Comparison of ENCODE assay signal across 8 cellular contexts in the genomic region with DNA sequence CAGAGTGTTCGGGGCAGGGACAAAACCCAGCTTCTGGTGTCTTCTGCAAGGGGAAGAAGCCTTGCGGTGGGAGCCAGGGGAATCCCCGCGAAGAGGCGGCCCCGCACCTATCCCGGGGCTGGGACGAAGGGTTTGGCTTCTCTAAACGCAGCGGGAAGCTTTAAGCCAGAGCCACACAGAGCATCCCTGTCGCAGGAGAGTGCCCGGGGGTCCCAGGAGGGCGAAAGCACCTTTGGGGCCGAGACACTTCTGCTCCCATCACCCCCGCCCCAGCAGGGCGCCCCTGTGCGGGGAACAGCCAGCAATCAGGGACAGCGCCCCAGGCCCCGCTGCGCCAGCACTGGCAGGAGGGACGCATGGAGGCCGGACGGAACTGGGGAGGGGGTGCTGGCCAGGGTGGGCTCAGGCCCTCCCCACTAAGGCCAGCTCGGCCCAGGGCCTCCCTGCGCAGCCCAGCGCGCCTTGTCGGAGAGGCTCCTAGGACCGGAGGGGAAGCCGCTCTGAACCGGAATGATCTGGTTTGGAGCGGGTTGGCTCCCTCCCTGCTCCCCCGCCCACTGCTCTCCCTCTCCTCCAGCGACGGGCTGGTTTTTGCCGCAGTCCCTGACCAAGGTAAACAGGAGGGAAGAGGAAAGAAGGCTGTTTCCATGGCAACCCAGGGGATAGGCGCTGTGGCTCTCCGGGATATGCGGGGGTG.
DNase-seq lines count a peak whose midpoint lies in the region; ATAC-seq lines count a peak whose summit lies in the region.

No MANE protein-coding gene starts in this region.

- ATAC-seq in HG02678 (IDR thresholded peaks at IDR 0.05; ENCODE audit: unreplicated experiment) = peak; percentile 70

- H3K9me3 ChIP-seq in endocrine pancreas (ENCODE audit: control insufficient read depth, low read length) = no peaks in the 10 kb centered on the region

- peak; percentile 43 for DNase-seq in DMS79 treated with DMSO at 0.1 percent for 48 hours (lab: John Stamatoyannopoulos, UW)
- DNase-seq in activated CD4-positive, alpha-beta T cell treated with anti-CD3 and anti-CD28 coated beads, Interleukin-2, amount 50 U/mL, for 48 hours = peak; percentile 50 to 52
- DNase-seq in lung microvascular endothelial cell (ENCODE audit: low read depth in 2 of 2) = peak; percentile 34 to 75
- DNase-seq in stimulated activated CD4-positive, alpha-beta T cell treated with anti-CD3 and anti-CD28 coated beads, Interleukin-4, amount 100 ng/mL, for 4 hours = peak; percentile 41 to 47
- no peak for DNase-seq in A172 (ENCODE audit: low spot score)
- DNase-seq in GM03348 (ENCODE audit: low spot score) = no peak

- peak overlapping the region; percentile 67 for H3K9ac ChIP-seq in endocrine pancreas (ENCODE audit: control insufficient read depth, insufficient read depth, low read length)

- H3K36me3 ChIP-seq in endocrine pancreas (ENCODE audit: control insufficient read depth, insufficient read depth, low read length) = no peaks in the 10 kb centered on the region

- H3K4me1 ChIP-seq in endocrine pancreas (ENCODE audit: control insufficient read depth, insufficient read depth, low read length) = no peaks in the 10 kb centered on the region

- no peak overlapping the region for H3K4me3 ChIP-seq in endocrine pancreas (ENCODE audit: control insufficient read depth, insufficient read depth, low read length)

- H3K27me3 ChIP-seq in endocrine pancreas (ENCODE audit: control insufficient read depth, insufficient read depth, low read length) = no peaks in the 10 kb centered on the region

Comparison
In these comparisons a context has a peak if more than half of its experiments do, and no peak if none do; other contexts are left out.
1. DNase-seq: peak in DMS79 treated with DMSO at 0.1 percent for 48 hours (single experiment), activated CD4-positive, alpha-beta T cell treated with anti-CD3 and anti-CD28 coated beads, Interleukin-2, amount 50 U/mL, for 48 hours (2 of 2), lung microvascular endothelial cell (2 of 2) and stimulated activated CD4-positive, alpha-beta T cell treated with anti-CD3 and anti-CD28 coated beads, Interleukin-4, amount 100 ng/mL, for 4 hours (2 of 2); none in A172 (single experiment) and GM03348 (single experiment).